ENCODE assay signal across 1 cellular context in genomic region chr1:3545363-3546047, GRCh38.
TF ChIP-seq lines count a peak whose summit lies in the region.

No MANE protein-coding gene starts in this region.

TF ChIP-seq in WTC11, 78 proteins besides CTCF, POLR2A, EP300 and RAD21 (continued from another document):
- no peak for TF ChIP-seq ZNF512 (CRISPR knock-in tag; IDR thresholded peaks at IDR 0.05; ENCODE audit: borderline replicate concordance)
- no peak for TF ChIP-seq CBFB (CRISPR knock-in tag; IDR thresholded peaks at IDR 0.05; ENCODE audit: low read depth)
- no peak for TF ChIP-seq FOXJ3 (CRISPR knock-in tag; IDR thresholded peaks at IDR 0.05; ENCODE audit: borderline replicate concordance)
- TF ChIP-seq TEAD1 (CRISPR knock-in tag; IDR thresholded peaks at IDR 0.05): no peak
